In genomic region chr15:63425426-63425825, GRCh38 we compare ENCODE assay signal across 40 cellular contexts. TPM values are rescaled to one million over a fixed set of nuclear protein-coding genes. Genes with fewer than 3 reads are reported as not detected.
"Had no signal": no experiment of that assay in that cellular context is flagged by ENCODE, and none has a peak within 500 bp of the region (broad histone marks: within the 10 kb centered on the region; RNA-seq: fewer than 3 reads in every experiment).

No MANE protein-coding gene starts in this region.

- H3K9me3 Mint-ChIP-seq: activated CD4-positive, alpha-beta memory T cell treated with anti-CD3 and anti-CD28 coated beads for 36 hours; activated naive CD4-positive, alpha-beta T cell treated with anti-CD3 and anti-CD28 coated beads for 36 hours; activated naive CD8-positive, alpha-beta T cell treated with anti-CD3 and anti-CD28 coated beads, Interleukin-2, amount 50 U/mL, for 24 hours had no signal

- DNase-seq: activated B cell treated with CpG ODN at 0.5 μM for 24 hours; activated CD4-positive, alpha-beta memory T cell treated with anti-CD3 and anti-CD28 coated beads for 36 hours; activated CD4-positive, alpha-beta T cell treated with anti-CD3 and anti-CD28 coated beads for 48 hours; activated CD4-positive, alpha-beta T cell treated with anti-CD3 and anti-CD28 coated beads, Interleukin-2, amount 50 U/mL, for 1 hour; activated CD8-positive, alpha-beta memory T cell treated with anti-CD3 and anti-CD28 coated beads, Interleukin-2, amount 10 ng/mL, durations not matched to agents 7 days and 5 days; activated CD8-positive, alpha-beta memory T cell treated with anti-CD3 and anti-CD28 coated beads, Interleukin-2, amount 50 U/mL, for 4 hours; activated CD8-positive, alpha-beta T cell treated with anti-CD3 and anti-CD28 coated beads, Interleukin-2, amount 10 ng/mL, durations not matched to agents 7 days and 5 days; activated effector memory CD4-positive, alpha-beta T cell treated with anti-CD3 and anti-CD28 coated beads, Interleukin-2, amount 50 U/mL, for 16 hours; activated naive CD4-positive, alpha-beta T cell treated with anti-CD3 and anti-CD28 coated beads for 36 hours; activated naive CD8-positive, alpha-beta T cell treated with anti-CD3 and anti-CD28 coated beads for 36 hours; activated naive CD8-positive, alpha-beta T cell treated with anti-CD3 and anti-CD28 coated beads, Interleukin-2, amount 50 U/mL, for 24 hours; activated T-cell treated with anti-CD3 and anti-CD28 coated beads, Interleukin-2, amount 50 U/mL, for 1 hour; activated T-cell treated with anti-CD3 and anti-CD28 coated beads, Interleukin-2, amount 50 U/mL, for 48 hours; central memory CD4-positive, alpha-beta T cell; cerebellar nuclear complex; dorsolateral prefrontal cortex; effector memory CD4-positive, alpha-beta T cell; endodermal cell; foreskin keratinocyte; gastrocnemius medialis; glutamatergic neuron; heart left ventricle; T-helper 1 cell; T-helper 17 cell; T1000 had no signal

- ATAC-seq: activated CD4-positive, CD25-positive, alpha-beta regulatory T cell treated with anti-CD3 and anti-CD28 coated beads, Interleukin-2, amount 50 U/mL, for 24 hours; activated CD8-positive, alpha-beta memory T cell treated with anti-CD3 and anti-CD28 coated beads, Interleukin-2, amount 10 ng/mL, durations not matched to agents 7 days and 5 days; activated CD8-positive, alpha-beta T cell treated with anti-CD3 and anti-CD28 coated beads, Interleukin-2, amount 10 ng/mL, durations not matched to agents 7 days and 5 days; activated naive CD8-positive, alpha-beta T cell treated with anti-CD3 and anti-CD28 coated beads, Interleukin-2, amount 50 U/mL, for 24 hours; esophagus mucosa; foreskin keratinocyte; gastrocnemius medialis; heart left ventricle; T-helper 17 cell had no signal

- H3K27me3 Mint-ChIP-seq: activated B cell treated with CpG ODN at 0.5 μM for 24 hours; activated CD4-positive, alpha-beta memory T cell treated with anti-CD3 and anti-CD28 coated beads for 36 hours; activated CD8-positive, alpha-beta memory T cell treated with anti-CD3 and anti-CD28 coated beads, Interleukin-2, amount 10 ng/mL, durations not matched to agents 7 days and 5 days; activated naive CD4-positive, alpha-beta T cell treated with anti-CD3 and anti-CD28 coated beads, Interleukin-2, amount 50 U/mL, for 24 hours; activated naive CD8-positive, alpha-beta T cell treated with anti-CD3 and anti-CD28 coated beads for 36 hours; activated naive CD8-positive, alpha-beta T cell treated with anti-CD3 and anti-CD28 coated beads, Interleukin-2, amount 50 U/mL, for 24 hours; dendritic cell treated with granulocyte-macrophage colony-stimulating factor and Interleukin-4, amounts not matched to agents 40 ng/mL and 50 ng/mL, for 4 days had no signal

- H3K27me3 ChIP-seq: adrenal gland, ascending aorta, breast epithelium, cardiac muscle cell, dorsolateral prefrontal cortex, foreskin keratinocyte, gastrocnemius medialis, heart left ventricle had no signal

- H3K36me3 Mint-ChIP-seq: activated CD4-positive, alpha-beta memory T cell treated with anti-CD3 and anti-CD28 coated beads for 36 hours; activated naive CD4-positive, alpha-beta T cell treated with anti-CD3 and anti-CD28 coated beads, Interleukin-2, amount 50 U/mL, for 24 hours had no signal

- H3K27ac ChIP-seq: adrenal gland, ascending aorta, breast epithelium, cardiac muscle cell, coronary artery, dorsolateral prefrontal cortex, foreskin keratinocyte, gastrocnemius medialis, heart left ventricle, VCaP had no signal

- H3K9me3 ChIP-seq: adrenal gland, breast epithelium, gastrocnemius medialis had no signal

- H3K36me3 ChIP-seq: adrenal gland, ascending aorta, breast epithelium, cardiac muscle cell, gastrocnemius medialis, heart left ventricle had no signal

- H3K27ac Mint-ChIP-seq: activated B cell treated with CpG ODN at 0.5 μM for 24 hours; activated CD4-positive, alpha-beta memory T cell treated with anti-CD3 and anti-CD28 coated beads for 36 hours; activated CD8-positive, alpha-beta memory T cell treated with anti-CD3 and anti-CD28 coated beads, Interleukin-2, amount 10 ng/mL, durations not matched to agents 7 days and 5 days; activated CD8-positive, alpha-beta T cell treated with anti-CD3 and anti-CD28 coated beads, Interleukin-2, amount 10 ng/mL, durations not matched to agents 7 days and 5 days; activated naive CD4-positive, alpha-beta T cell treated with anti-CD3 and anti-CD28 coated beads for 36 hours; activated naive CD4-positive, alpha-beta T cell treated with anti-CD3 and anti-CD28 coated beads, Interleukin-2, amount 50 U/mL, for 24 hours; activated naive CD8-positive, alpha-beta T cell treated with anti-CD3 and anti-CD28 coated beads for 36 hours; activated naive CD8-positive, alpha-beta T cell treated with anti-CD3 and anti-CD28 coated beads, Interleukin-2, amount 50 U/mL, for 24 hours; activated T-helper 1 cell treated with anti-CD3 and anti-CD28 coated beads, Interleukin-12 subunit alpha, Interleukin-12 subunit beta, Interleukin-2, Interleukin-4 antibody, amounts not matched to agents 30 ng/mL and 10 ng/mL and 1 ng/mL, durations not matched to agents 14 hours and 24 hours and 36 hours; activated T-helper 2 cell treated with anti-CD3 and anti-CD28 coated beads, Interferon-gamma antibody, Interleukin-2, Interleukin-4, amounts not matched to agents 10 μg/mL and 5 μg/mL and 100 μg/mL, durations not matched to agents 14 hours and 24 hours and 36 hours; brain; dendritic cell treated with granulocyte-macrophage colony-stimulating factor and Interleukin-4, amounts not matched to agents 40 ng/mL and 50 ng/mL, for 4 days; endodermal cell; T-helper 17 cell; T-helper 2 cell treated with Interferon-gamma antibody and Interleukin-4, amounts not matched to agents 5 μg/mL and 100 μg/mL, for 36 hours had no signal

- H3K4me1 Mint-ChIP-seq: activated B cell treated with CpG ODN at 0.5 μM for 24 hours; activated CD8-positive, alpha-beta memory T cell treated with anti-CD3 and anti-CD28 coated beads, Interleukin-2, amount 10 ng/mL, durations not matched to agents 7 days and 5 days; activated naive CD4-positive, alpha-beta T cell treated with anti-CD3 and anti-CD28 coated beads, Interleukin-2, amount 50 U/mL, for 24 hours; activated naive CD8-positive, alpha-beta T cell treated with anti-CD3 and anti-CD28 coated beads, Interleukin-2, amount 50 U/mL, for 24 hours; brain had no signal

- H3K4me3 Mint-ChIP-seq: activated B cell treated with CpG ODN at 0.5 μM for 24 hours; activated CD4-positive, alpha-beta memory T cell treated with anti-CD3 and anti-CD28 coated beads for 36 hours; activated CD8-positive, alpha-beta memory T cell treated with anti-CD3 and anti-CD28 coated beads, Interleukin-2, amount 10 ng/mL, durations not matched to agents 7 days and 5 days; activated CD8-positive, alpha-beta T cell treated with anti-CD3 and anti-CD28 coated beads, Interleukin-2, amount 10 ng/mL, durations not matched to agents 7 days and 5 days; activated naive CD4-positive, alpha-beta T cell treated with anti-CD3 and anti-CD28 coated beads for 36 hours; activated naive CD4-positive, alpha-beta T cell treated with anti-CD3 and anti-CD28 coated beads, Interleukin-2, amount 50 U/mL, for 24 hours; activated naive CD8-positive, alpha-beta T cell treated with anti-CD3 and anti-CD28 coated beads for 36 hours; activated naive CD8-positive, alpha-beta T cell treated with anti-CD3 and anti-CD28 coated beads, Interleukin-2, amount 50 U/mL, for 24 hours; activated T-helper 1 cell treated with anti-CD3 and anti-CD28 coated beads, Interleukin-12 subunit alpha, Interleukin-12 subunit beta, Interleukin-2, Interleukin-4 antibody, amounts not matched to agents 30 ng/mL and 10 ng/mL and 1 ng/mL, durations not matched to agents 14 hours and 24 hours and 36 hours; brain; dendritic cell treated with granulocyte-macrophage colony-stimulating factor and Interleukin-4, amounts not matched to agents 40 ng/mL and 50 ng/mL, for 4 days; endodermal cell; T-helper 17 cell; T-helper 2 cell treated with Interferon-gamma antibody and Interleukin-4, amounts not matched to agents 5 μg/mL and 100 μg/mL, for 36 hours had no signal

- H3K4me3 ChIP-seq: adrenal gland, ascending aorta, breast epithelium, cardiac muscle cell, coronary artery, dorsolateral prefrontal cortex, gastrocnemius medialis, heart left ventricle had no signal

- H3K4me1 ChIP-seq: adrenal gland, ascending aorta, breast epithelium, foreskin keratinocyte, gastrocnemius medialis, heart left ventricle had no signal

RNA-seq across cellular contexts. Expression of gene CA12, which starts 43.8 kb away (rescaled TPM):
- total RNA-seq: activated B cell treated with CpG ODN at 0.5 μM for 24 hours; activated CD8-positive, alpha-beta memory T cell treated with anti-CD3 and anti-CD28 coated beads for 36 hours; activated CD8-positive, alpha-beta T cell treated with anti-CD3 and anti-CD28 coated beads, Interleukin-2, amount 10 ng/mL, durations not matched to agents 7 days and 5 days; T-helper 17 cell had no signal
- polyA plus RNA-seq: cardiac muscle cell had no signal
